Comparison of ENCODE assay signal across 9 cellular contexts in genomic region chr9:89466451-89467277, GRCh38. TPM values are rescaled to one million over a fixed set of nuclear protein-coding genes. Genes with fewer than 3 reads are reported as not detected.
A peak's percentile ranks its signal among the peaks of the same experiment; 100 is the strongest.
DNase-seq lines count a peak whose midpoint lies in the region; ATAC-seq and TF ChIP-seq lines count a peak whose summit lies in the region.
"Had no signal": no experiment of that assay in that cellular context is flagged by ENCODE, and none has a peak within 500 bp of the region (broad histone marks: within the 10 kb centered on the region; RNA-seq: fewer than 3 reads in every experiment).

No MANE protein-coding gene starts in this region.

- H3K27me3 ChIP-seq in stomach, result no peaks in the 10 kb centered on the region

- TF ChIP-seq EP300 in stomach (IDR thresholded peaks at IDR 0.05), result no peak

- H3K9me3 ChIP-seq in stomach, result no peaks in the 10 kb centered on the region

- no peak for DNase-seq in activated CD4-positive, CD25-positive, alpha-beta regulatory T cell (lab: John Stamatoyannopoulos, UW)
- peak; percentile 31 for DNase-seq in activated naive CD8-positive, alpha-beta T cell treated with anti-CD3 and anti-CD28 coated beads, Interleukin-2, amount 50 U/mL, for 16 hours (ENCODE audit: low read depth, low spot score)
- DNase-seq in stomach, result no peak
- no peak for DNase-seq in Kasumi-1 (lab: John Stamatoyannopoulos, UW)
- no peak for DNase-seq in HFFc6
- DNase-seq in SHP77 treated with DMSO at 0.1 percent for 48 hours (lab: John Stamatoyannopoulos, UW), result no peak

- peak; percentile 65 to 70 for ATAC-seq in activated CD4-positive, CD25-positive, alpha-beta regulatory T cell treated with anti-CD3 and anti-CD28 coated beads, Interleukin-2, amount 50 U/mL, for 24 hours
- peak; percentile 68 for ATAC-seq in HG03159 (IDR thresholded peaks at IDR 0.05; ENCODE audit: unreplicated experiment)
- ATAC-seq: Panc1 had no signal

- H3K36me3 Mint-ChIP-seq in HFFc6 (ENCODE audit: low read depth), result no peaks in the 10 kb centered on the region

- peaks cover 0 to 92% (median 28%) of the 10 kb centered on the region in 4 donors for H3K4me1 ChIP-seq in stomach

- no peak for TF ChIP-seq CTCF in stomach (IDR thresholded peaks at IDR 0.05)
- TF ChIP-seq CTCF in HFFc6 (IDR thresholded peaks at IDR 0.05), result no peak

- H3K4me3 Mint-ChIP-seq in HFFc6, result no peak overlapping the region

- intact Hi-C loops in stomach (cut with DNase I; ENCODE audit: low total_unique reads), result no loop called here

- peak overlapping the region in 3 of 5 donors; percentile 23 to 35 (median 33) for H3K27ac ChIP-seq in stomach

- no peaks in the 10 kb centered on the region for H3K4me1 Mint-ChIP-seq in HFFc6 (ENCODE audit: low read depth)

- H3K4me3 ChIP-seq in stomach, result no peak overlapping the region

- H3K27me3 Mint-ChIP-seq in HFFc6 (ENCODE audit: insufficient read depth), result peaks cover 2% of the 10 kb centered on the region

- no peaks in the 10 kb centered on the region for H3K36me3 ChIP-seq in stomach

- H3K27ac Mint-ChIP-seq in HFFc6, result no peak overlapping the region

- no peaks in the 10 kb centered on the region; the same call in 1 of the 2 replicates for H3K9me3 Mint-ChIP-seq in HFFc6

- WGBS in stomach, 5 donors, result 75 to 87% (median 84%) methylated on average over 17 to 18 of the region's 18 CpGs

- TF ChIP-seq POLR2A in stomach (IDR thresholded peaks at IDR 0.05), result no peak

RNA-seq across cellular contexts. Expression of gene SEMA4D, which starts 31.2 kb away (rescaled TPM):
- 10 to 100 TPM; 11.1 to 43.3 (median 28.8) TPM for total RNA-seq in stomach
- polyA plus RNA-seq in stomach, result 10 to 100 TPM in 1 of 3 donors, 1 to 10 TPM in 2; 4.9 to 10.9 (median 8.4) TPM
- total RNA-seq in HFFc6 (2021; fragmentation: NEBNext Ultra II Directional; extraction: Animal tissue kit (Norgen Biotek cat#: 25700)), result not detected

Comparison
In these comparisons a context has a peak if more than half of its experiments do, and no peak if none do; other contexts are left out.
1. RNA of gene SEMA4D, which starts 31.2 kb away (total RNA-seq): 11.1 to 43.3 TPM in stomach; not detected in HFFc6; every median in the first group is over 10 times any median in the second.